Comparison of ENCODE assay signal across 13 cellular contexts in genomic region chr5:160357861-160358411, GRCh38.
DNase-seq lines count a peak whose midpoint lies in the region; ATAC-seq and TF ChIP-seq lines count a peak whose summit lies in the region.
"Had no signal": no experiment of that assay in that cellular context is flagged by ENCODE, and none has a peak within 500 bp of the region (broad histone marks: within the 10 kb centered on the region; RNA-seq: fewer than 3 reads in every experiment).

No MANE protein-coding gene starts in this region.

- no peaks in the 10 kb centered on the region for H3K36me3 ChIP-seq in rectal smooth muscle tissue (ENCODE audit: control insufficient read depth, insufficient read depth, low read length)
- H3K36me3 ChIP-seq: spleen had no signal

- H3K4me3 ChIP-seq in cardiac fibroblast (replicated peaks in 1 of 2; ENCODE audit: low read depth in 2 of 2, low read length in 2 of 2) (no peak overlapping the region), rectal smooth muscle tissue (ENCODE audit: low read length) (peak overlapping the region; percentile 26)
- H3K4me3 ChIP-seq: spleen had no signal

- ATAC-seq in GM21723 (IDR thresholded peaks at IDR 0.05; ENCODE audit: unreplicated experiment) (no peak), GM18498 (IDR thresholded peaks at IDR 0.05; ENCODE audit: unreplicated experiment) (no peak)
- ATAC-seq: activated T-cell treated with anti-CD3 and anti-CD28 coated beads, Interleukin-2, amount 50 U/mL, for 72 hours had no signal

- peaks cover 5% of the 10 kb centered on the region for H3K4me1 ChIP-seq in rectal smooth muscle tissue (ENCODE audit: control insufficient read depth, insufficient read depth, low read length)

- DNase-seq in AG20443 (ENCODE audit: low spot score) (peak; percentile 39), cardiac fibroblast (ENCODE audit: low read depth in 2 of 2) (peak; percentile 5 to 20), hepatic stellate cell (ENCODE audit: low spot score) (peak; percentile 50), SIG-M5 (lab: John Stamatoyannopoulos, UW) (no peak), DMS114 treated with DMSO at 0.1 percent for 48 hours (lab: John Stamatoyannopoulos, UW; ENCODE audit: unreplicated experiment) (no peak)
- DNase-seq: activated CD4-positive, alpha-beta T cell treated with anti-CD3 and anti-CD28 coated beads, Interleukin-2, amount 10 ng/mL, durations not matched to agents 24 days and 14 days; activated T-cell treated with anti-CD3 and anti-CD28 coated beads, Interleukin-2, amount 50 U/mL, for 72 hours; spleen; T-helper 1 cell had no signal

- no peak for TF ChIP-seq CTCF in cardiac fibroblast (IDR thresholded peaks at IDR 0.05; ENCODE audit: low read depth, low read length)

- H3K9ac ChIP-seq in rectal smooth muscle tissue (ENCODE audit: low read length) = no peak overlapping the region

- H3K27me3 ChIP-seq in rectal smooth muscle tissue (ENCODE audit: control insufficient read depth, insufficient read depth, low read length) = no peaks in the 10 kb centered on the region
- H3K27me3 ChIP-seq: spleen had no signal

- peak overlapping the region; percentile 53 for H3K27ac ChIP-seq in rectal smooth muscle tissue (ENCODE audit: low read depth, low read length)
- H3K27ac ChIP-seq: epithelial cell of prostate had no signal

Comparison
In these comparisons a context has a peak if more than half of its experiments do, and no peak if none do; other contexts are left out.
1. DNase-seq: peak in AG20443 (single experiment), cardiac fibroblast (2 of 2) and hepatic stellate cell (single experiment); none in SIG-M5 (single experiment) and DMS114 treated with DMSO at 0.1 percent for 48 hours (single experiment).